In genomic region chr3:71132995-71133730, GRCh38 we compare ENCODE assay signal across 8 cellular contexts.
A peak's percentile ranks its signal among the peaks of the same experiment; 100 is the strongest.
DNase-seq lines count a peak whose midpoint lies in the region; ATAC-seq and TF ChIP-seq lines count a peak whose summit lies in the region.

No MANE protein-coding gene starts in this region.

- no peaks in the 10 kb centered on the region for H3K9me3 Mint-ChIP-seq in activated naive CD8-positive, alpha-beta T cell (ENCODE audit: low read depth)
- H3K9me3 Mint-ChIP-seq in nephron, result no peaks in the 10 kb centered on the region

- H3K4me3 Mint-ChIP-seq in activated naive CD8-positive, alpha-beta T cell, result peak overlapping the region; percentile 53
- peak overlapping the region; percentile 42 to 59 (median 43) for H3K4me3 Mint-ChIP-seq in nephron

- peak overlapping the region; percentile 97 for H3K27ac Mint-ChIP-seq in activated naive CD8-positive, alpha-beta T cell
- peak overlapping the region; percentile 70 to 95 (median 78) for H3K27ac Mint-ChIP-seq in nephron

- no peak for ATAC-seq in HG03521 (IDR thresholded peaks at IDR 0.05; ENCODE audit: unreplicated experiment)
- no peak for ATAC-seq in GM19395 (IDR thresholded peaks at IDR 0.05; ENCODE audit: unreplicated experiment)

- DNase-seq in DMS 273 (lab: John Stamatoyannopoulos, UW; ENCODE audit: unreplicated experiment), result peak; percentile 42
- DNase-seq in DMS 273 treated with DMSO at 0.1 percent for 48 hours (lab: John Stamatoyannopoulos, UW), result no peak
- peak; percentile 80 for DNase-seq in NCI-H1105 treated with DMSO at 0.1 percent for 48 hours (lab: John Stamatoyannopoulos, UW)
- DNase-seq in HK-2 (ENCODE audit: unreplicated experiment), result no peak

- TF ChIP-seq CTCF in nephron (IDR thresholded peaks at IDR 0.05; ENCODE audit: unreplicated experiment in 3 of 3), result no peak

- H3K27me3 Mint-ChIP-seq in activated naive CD8-positive, alpha-beta T cell, result no peaks in the 10 kb centered on the region
- no peaks in the 10 kb centered on the region for H3K27me3 Mint-ChIP-seq in nephron (ENCODE audit: low read depth)

- peaks cover 18% of the 10 kb centered on the region for H3K36me3 Mint-ChIP-seq in activated naive CD8-positive, alpha-beta T cell
- H3K36me3 Mint-ChIP-seq in nephron (ENCODE audit: low read depth), result no peaks in the 10 kb centered on the region

- H3K4me1 Mint-ChIP-seq in activated naive CD8-positive, alpha-beta T cell (ENCODE audit: low read depth), result peaks cover 80% of the 10 kb centered on the region
- peaks cover 76% of the 10 kb centered on the region for H3K4me1 Mint-ChIP-seq in nephron

Comparison
In these comparisons a context has a peak if more than half of its experiments do, and no peak if none do; other contexts are left out.
1. DNase-seq: peak in DMS 273 (single experiment) and NCI-H1105 treated with DMSO at 0.1 percent for 48 hours (single experiment); none in DMS 273 treated with DMSO at 0.1 percent for 48 hours (single experiment) and HK-2 (single experiment).